7 cellular contexts compared by ENCODE assay signal in the genomic region with DNA sequence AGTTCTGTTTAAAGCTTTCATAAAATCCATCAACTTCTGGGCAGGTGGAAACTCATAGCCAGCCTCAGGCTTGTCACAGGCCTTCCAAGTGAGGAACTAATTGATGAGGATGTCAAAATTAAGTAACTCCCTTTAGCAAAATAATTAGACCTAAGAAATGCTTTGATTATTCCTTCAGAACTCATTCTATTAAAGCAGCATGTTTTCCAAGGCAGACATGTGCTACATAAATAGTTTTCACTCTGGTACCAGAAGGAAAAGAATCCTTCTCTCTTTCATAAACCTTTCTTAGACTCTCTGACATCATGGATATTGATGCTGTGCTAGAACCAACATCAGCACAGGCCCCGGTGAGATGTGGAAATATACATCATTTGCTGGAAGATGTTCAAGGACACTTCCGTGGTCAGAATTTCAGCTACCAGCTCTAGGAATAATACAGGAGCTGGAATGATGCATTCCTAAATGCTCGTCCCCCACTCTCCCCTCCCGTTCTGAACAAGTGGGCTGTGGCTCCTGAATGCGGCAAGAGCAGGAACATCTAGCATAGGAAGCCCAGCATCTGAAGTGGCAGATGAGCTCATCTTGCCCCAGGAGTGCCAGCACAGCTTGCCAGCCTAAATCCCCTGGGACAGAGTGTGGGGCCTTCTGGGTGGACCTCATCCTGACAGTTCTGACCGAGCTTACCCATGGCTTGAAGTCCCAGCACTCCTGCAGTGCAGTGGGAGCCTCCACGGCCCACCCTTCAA.
DNase-seq lines count a peak whose midpoint lies in the region; ATAC-seq and TF ChIP-seq lines count a peak whose summit lies in the region.

No MANE protein-coding gene starts in this region.

- H3K4me3 ChIP-seq in HUES6 (ENCODE audit: low read depth, low read length) (no peak overlapping the region; the same call in 1 of the 2 replicates), transverse colon (no peak overlapping the region)

- TF ChIP-seq CTCF in transverse colon (IDR thresholded peaks at IDR 0.05): no peak

- H3K27ac ChIP-seq in HUES6 (ENCODE audit: low read depth, low read length) (peak overlapping the region; percentile 66; the same call in 1 of the 2 replicates), layer of hippocampus (ENCODE audit: low read depth, low read length) (peak overlapping the region; percentile 20), transverse colon (peak overlapping the region; percentile 78 to 83 (median 80))

- peak overlapping the region; percentile 64 for H3K9ac ChIP-seq in HUES6 (ENCODE audit: low read length)

- H3K4me1 ChIP-seq in HUES6 (ENCODE audit: control insufficient read depth, insufficient read depth, low read length) (peaks cover 49% of the 10 kb centered on the region), transverse colon (peaks cover 9 to 73% (median 21%) of the 10 kb centered on the region in 4 donors)

- H3K36me3 ChIP-seq in HUES6 (ENCODE audit: control insufficient read depth, insufficient read depth, low read length) (peaks cover 17% of the 10 kb centered on the region), transverse colon (no peaks in the 10 kb centered on the region)

- no peak for ATAC-seq in GM21515 (IDR thresholded peaks at IDR 0.05; ENCODE audit: unreplicated experiment)
- ATAC-seq in GM21526 (IDR thresholded peaks at IDR 0.05; ENCODE audit: low FRiP score, unreplicated experiment): no peak

- in situ Hi-C loops in transverse colon (cut with MboI; ENCODE audit: low pct_ligation_motif_present in 1 of 4, low pct_unique_long_range_greater_than_20kb in 1 of 4, low sequenced_read_pairs in 3 of 4): no loop called here

- 66 to 100% methylated on average over 1 to 7 of the region's 7 CpGs for WGBS in transverse colon (ENCODE audit: low coverage in 1 of 2), 2 donors

- no peak for TF ChIP-seq POLR2A in transverse colon (IDR thresholded peaks at IDR 0.05)

- H3K9me3 ChIP-seq in HUES6 (ENCODE audit: control insufficient read depth, insufficient read depth, low read depth, low read length) (no peaks in the 10 kb centered on the region), transverse colon (no peaks in the 10 kb centered on the region)

- intact Hi-C loops in transverse colon (cut with DNase I; ENCODE audit: low total_unique reads): loop anchor here (1.0 to 5.0 kb wide), 2 partner anchors 39 to 1687 kb away; no protein-coding TSS in a partner anchor

- DNase-seq in astrocyte of the hippocampus (ENCODE audit: low read depth, low spot score): peak; percentile 81
- no peak for DNase-seq in transverse colon
- no peak for DNase-seq in NCI-H526 (lab: John Stamatoyannopoulos, UW)

- no peaks in the 10 kb centered on the region for H3K27me3 ChIP-seq in HUES6 (ENCODE audit: control insufficient read depth, insufficient read depth, low read length)
- no peaks in the 10 kb centered on the region for H3K27me3 ChIP-seq in layer of hippocampus (ENCODE audit: control insufficient read depth, insufficient read depth, low read length)
- H3K27me3 ChIP-seq in transverse colon: no peaks in the 10 kb centered on the region

- TF ChIP-seq EP300 in transverse colon (IDR thresholded peaks at IDR 0.05; ENCODE audit: low read depth): no peak

Comparison
In these comparisons a context has a peak if more than half of its experiments do, and no peak if none do; other contexts are left out.
1. H3K27ac ChIP-seq: peak in every context shown above with its lines; median percentile 80 in transverse colon; 66 in HUES6; 20 in layer of hippocampus.